In the genomic region with DNA sequence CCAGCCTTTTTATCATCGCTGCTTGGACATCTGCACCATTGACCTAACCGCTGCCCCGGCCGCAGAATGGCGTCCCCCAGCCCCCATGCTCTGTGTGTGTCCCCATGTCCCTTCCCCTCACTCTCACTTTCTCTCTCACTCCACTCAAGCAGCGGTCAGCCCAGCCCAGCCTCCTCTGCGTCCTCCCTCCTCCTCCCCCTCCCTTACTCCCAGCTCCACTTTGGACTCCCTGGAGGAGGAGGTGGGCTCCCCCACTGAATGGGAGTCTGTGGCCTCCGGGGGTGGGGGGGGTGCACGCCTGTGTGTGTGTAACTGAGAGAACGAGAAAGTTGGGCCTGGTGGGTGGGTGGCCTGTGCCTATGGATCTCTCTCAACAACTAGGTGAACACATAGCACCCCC, we compare ENCODE assay signal across 15 cellular contexts. TPM values are rescaled to one million over a fixed set of nuclear protein-coding genes. Genes with fewer than 3 reads are reported as not detected.
DNase-seq lines count a peak whose midpoint lies in the region; ATAC-seq and TF ChIP-seq lines count a peak whose summit lies in the region.
"Had no signal": no experiment of that assay in that cellular context is flagged by ENCODE, and none has a peak within 500 bp of the region (broad histone marks: within the 10 kb centered on the region; RNA-seq: fewer than 3 reads in every experiment).

No MANE protein-coding gene starts in this region.

- no peaks in the 10 kb centered on the region for H3K9me3 ChIP-seq in Loucy (ENCODE audit: insufficient read depth, low read depth, low read length)
- no peaks in the 10 kb centered on the region for H3K9me3 ChIP-seq in ovary
- H3K9me3 ChIP-seq: ascending aorta, thyroid gland had no signal

- H3K27me3 ChIP-seq in Loucy (ENCODE audit: insufficient read depth, low read length, poor library complexity, severe bottlenecking) (no peaks in the 10 kb centered on the region), ovary (no peaks in the 10 kb centered on the region)
- H3K27me3 ChIP-seq: ascending aorta, thyroid gland had no signal

- no peak overlapping the region for H3K27ac Mint-ChIP-seq in activated CD4-positive, alpha-beta T cell treated with anti-CD3 and anti-CD28 coated beads for 36 hours
- H3K27ac Mint-ChIP-seq in chondrocyte (ENCODE audit: unreplicated experiment): peak overlapping the region; percentile 78

- no peak overlapping the region for H2AFZ ChIP-seq in Loucy (ENCODE audit: low read length)

- H3K79me2 ChIP-seq in Loucy (ENCODE audit: insufficient read depth, low read length): peaks cover 54% of the 10 kb centered on the region

- peaks cover 39% of the 10 kb centered on the region for H4K20me1 ChIP-seq in Loucy (ENCODE audit: insufficient read depth, low read length, poor library complexity, severe bottlenecking)

- no peaks in the 10 kb centered on the region for H3K27me3 Mint-ChIP-seq in activated CD4-positive, alpha-beta T cell treated with anti-CD3 and anti-CD28 coated beads for 36 hours
- no peaks in the 10 kb centered on the region for H3K27me3 Mint-ChIP-seq in chondrocyte (ENCODE audit: low read depth)

- peak overlapping the region; percentile 94 for H3K4me2 ChIP-seq in Loucy (ENCODE audit: low read depth, low read length, poor library complexity, severe bottlenecking)

- WGBS in ovary, 3 donors: 70 to 81% (median 77%) methylated on average over 10 of the region's 10 CpGs

- H3K9me2 ChIP-seq in Loucy (replicated peaks; ENCODE audit: low read depth, low read length): no peaks in the 10 kb centered on the region

- CTCF ChIA-PET in activated CD4-positive, alpha-beta T cell treated with anti-CD3 and anti-CD28 coated beads for 36 hours (lab: Charles Lee): no interaction called here

- TF ChIP-seq CTCF in Loucy (conservative IDR thresholded peaks at IDR 0.05; ENCODE audit: low read length) (no peak), chondrocyte (IDR thresholded peaks at IDR 0.05) (no peak), ovary (IDR thresholded peaks at IDR 0.05) (no peak)

- no peaks in the 10 kb centered on the region for H3F3A ChIP-seq in Loucy (ENCODE audit: low read depth)

- DNase-seq in activated CD4-positive, alpha-beta T cell treated with anti-CD3 and anti-CD28 coated beads for 36 hours: no peak
- DNase-seq in activated CD4-positive, alpha-beta T cell treated with anti-CD3 and anti-CD28 coated beads for 1 hour: no peak
- no peak for DNase-seq in chondrocyte (ENCODE audit: low spot score)
- DNase-seq in ovary: peak in 3 of 5 donors; percentile 30 to 43 (median 33)
- no peak for DNase-seq in H4 (ENCODE audit: low spot score)
- no peak for DNase-seq in stimulated activated CD4-positive, alpha-beta T cell treated with anti-CD3 and anti-CD28 coated beads, Interleukin-1b, Interleukin-23, amount 100 ng/mL, for 48 hours
- no peak for DNase-seq in NCI-H1105 (lab: John Stamatoyannopoulos, UW)
- DNase-seq: kidney, SW 1271, thyroid gland had no signal

- no peak overlapping the region for H3K27ac ChIP-seq in ovary
- H3K27ac ChIP-seq: ascending aorta, thyroid gland had no signal

- peaks cover 22% of the 10 kb centered on the region for H3K4me1 Mint-ChIP-seq in activated CD4-positive, alpha-beta T cell treated with anti-CD3 and anti-CD28 coated beads for 36 hours
- peaks cover 27% of the 10 kb centered on the region for H3K4me1 Mint-ChIP-seq in chondrocyte (ENCODE audit: low read depth)

- peak overlapping the region; percentile 88 for H3K4me3 ChIP-seq in Loucy (ENCODE audit: low read length, poor library complexity, severe bottlenecking)
- H3K4me3 ChIP-seq in ovary: no peak overlapping the region
- H3K4me3 ChIP-seq: smooth muscle cell, thyroid gland had no signal

- no peak for TF ChIP-seq EP300 in ovary (IDR thresholded peaks at IDR 0.05)

- POLR2A ChIA-PET in activated CD4-positive, alpha-beta T cell treated with anti-CD3 and anti-CD28 coated beads for 36 hours (lab: Charles Lee): no interaction called here

- no peak for TF ChIP-seq POLR2A in ovary (IDR thresholded peaks at IDR 0.05)

- no peak for ATAC-seq in activated CD4-positive, alpha-beta T cell treated with anti-CD3 and anti-CD28 coated beads for 36 hours

- intact Hi-C loops in activated CD4-positive, alpha-beta T cell treated with anti-CD3 and anti-CD28 coated beads for 36 hours (cut with DNase I, micrococcal nuclease): no loop called here
- intact Hi-C loops in ovary (cut with DNase I): no loop called here

- no peaks in the 10 kb centered on the region for H3K9me3 Mint-ChIP-seq in activated CD4-positive, alpha-beta T cell treated with anti-CD3 and anti-CD28 coated beads for 36 hours (ENCODE audit: low read depth)
- no peaks in the 10 kb centered on the region for H3K9me3 Mint-ChIP-seq in chondrocyte (ENCODE audit: low read depth)

- peaks cover 22% of the 10 kb centered on the region for H3K36me3 Mint-ChIP-seq in activated CD4-positive, alpha-beta T cell treated with anti-CD3 and anti-CD28 coated beads for 36 hours (ENCODE audit: low read depth)
- peaks cover 4% of the 10 kb centered on the region for H3K36me3 Mint-ChIP-seq in chondrocyte (ENCODE audit: low read depth)

- H3K36me3 ChIP-seq in Loucy (ENCODE audit: insufficient read depth, low read length) (peaks cover 1% of the 10 kb centered on the region; the same call in 1 of the 2 replicates), ovary (no peaks in the 10 kb centered on the region)

- H3K4me3 Mint-ChIP-seq in activated CD4-positive, alpha-beta T cell treated with anti-CD3 and anti-CD28 coated beads for 36 hours: peak overlapping the region; percentile 85
- peak overlapping the region; percentile 66 for H3K4me3 Mint-ChIP-seq in chondrocyte (ENCODE audit: unreplicated experiment)

- H3K9ac ChIP-seq in Loucy (ENCODE audit: low read depth, low read length, poor library complexity, severe bottlenecking): peak overlapping the region; percentile 89

- H3K4me1 ChIP-seq in Loucy (ENCODE audit: insufficient read depth, low read length, poor library complexity, severe bottlenecking): peaks cover 25% of the 10 kb centered on the region
- H3K4me1 ChIP-seq in ovary (ENCODE audit: insufficient read depth): peaks cover 13% of the 10 kb centered on the region

RNA-seq across cellular contexts. Expression of gene MAP2K7, which starts 2.2 kb away (rescaled TPM):
- 10 to 100 TPM; 32.2 to 33.7 TPM for total RNA-seq in activated CD4-positive, alpha-beta T cell treated with anti-CD3 and anti-CD28 coated beads for 36 hours
- total RNA-seq in chondrocyte: 24.4 to 27.5 TPM (median 25.7 TPM) in 3 replicates
- 10 to 100 TPM in 5 of 7 donors, 1 to 10 TPM in 2; 9.2 to 35.5 (median 26.3) TPM for total RNA-seq in ovary
- 10 to 100 TPM in 1 of 2 donors, 1 to 10 TPM in 1; 6.3 to 32.2 TPM for polyA plus RNA-seq in ovary
- total RNA-seq in H4 (2014; rRNA removed; shearing (Covaris generic)): 2.9 and 4.2 TPM in 2 replicates

RNA-seq across cellular contexts. Expression of gene TGFBR3L, which starts 8.8 kb away (rescaled TPM):
- total RNA-seq in activated CD4-positive, alpha-beta T cell treated with anti-CD3 and anti-CD28 coated beads for 36 hours: 1 to 10 TPM; 2.6 to 3.2 TPM
- total RNA-seq in chondrocyte (8.1 to 11.6 TPM (median 11.2 TPM) in 3 replicates), ovary (1 to 10 TPM in 2 of 7 donors, not detected in 5; 1.0 to 6.9 TPM)
- under 1 TPM in 1 of 2 donors, not detected in 1; 0.18 TPM for polyA plus RNA-seq in ovary
- not detected in 2 replicates for total RNA-seq in H4 (2014; rRNA removed; shearing (Covaris generic))
- total RNA-seq: A172, frontal cortex, thyroid gland had no signal

RNA-seq across cellular contexts. Expression of gene SNAPC2, which starts 14.3 kb away (rescaled TPM):
- total RNA-seq in activated CD4-positive, alpha-beta T cell treated with anti-CD3 and anti-CD28 coated beads for 36 hours: 10 to 100 TPM; 14.6 to 16.2 TPM
- total RNA-seq in chondrocyte (17.1 to 27.9 TPM (median 26.4 TPM) in 3 replicates), ovary (10 to 100 TPM in 6 of 7 donors, 1 to 10 TPM in 1; 8.8 to 26.6 (median 16.3) TPM)
- 10 to 100 TPM in 1 of 2 donors, 1 to 10 TPM in 1; 1.8 to 19.8 TPM for polyA plus RNA-seq in ovary
- 23.5 and 27.0 TPM in 2 replicates for total RNA-seq in H4 (2014; rRNA removed; shearing (Covaris generic))

RNA-seq across cellular contexts. Expression of gene LRRC8E, which starts 17.5 kb away (rescaled TPM):
- total RNA-seq in activated CD4-positive, alpha-beta T cell treated with anti-CD3 and anti-CD28 coated beads for 36 hours: not detected
- total RNA-seq in chondrocyte: 1.9 to 6.9 TPM (median 4.8 TPM) in 3 replicates
- 1 to 10 TPM in 1 of 7 donors, under 1 TPM in 4, not detected in 2; 0.10 to 2.1 (median 0.72) TPM for total RNA-seq in ovary
- under 1 TPM; 0.13 to 0.97 TPM for polyA plus RNA-seq in ovary
- total RNA-seq in H4 (2014; rRNA removed; shearing (Covaris generic)): 2.4 and 2.6 TPM in 2 replicates
- total RNA-seq: ascending aorta, frontal cortex had no signal

RNA-seq across cellular contexts. Expression of gene CTXN1, which starts 20.1 kb away (rescaled TPM):
- under 1 TPM; 0.47 to 0.82 TPM for total RNA-seq in activated CD4-positive, alpha-beta T cell treated with anti-CD3 and anti-CD28 coated beads for 36 hours
- total RNA-seq in chondrocyte (21.8 to 41.5 TPM (median 36.0 TPM) in 3 replicates), ovary (10 to 100 TPM in 2 of 7 donors, 1 to 10 TPM in 5; 1.4 to 99.7 (median 6.1) TPM)
- polyA plus RNA-seq in ovary: 1 to 10 TPM in 1 of 2 donors, not detected in 1; 3.3 TPM
- total RNA-seq in H4 (2014; rRNA removed; shearing (Covaris generic)): 3.6 and 11.5 TPM in 2 replicates
- total RNA-seq: ascending aorta had no signal

Comparison
In these comparisons a context has a peak if more than half of its experiments do, and no peak if none do; other contexts are left out.
1. DNase-seq: peak in ovary (3 of 5); none in activated CD4-positive, alpha-beta T cell treated with anti-CD3 and anti-CD28 coated beads for 36 hours (single experiment), activated CD4-positive, alpha-beta T cell treated with anti-CD3 and anti-CD28 coated beads for 1 hour (single experiment), chondrocyte (single experiment), H4 (single experiment), stimulated activated CD4-positive, alpha-beta T cell treated with anti-CD3 and anti-CD28 coated beads, Interleukin-1b, Interleukin-23, amount 100 ng/mL, for 48 hours (single experiment) and NCI-H1105 (single experiment).